ENCODE assay signal across 10 cellular contexts in the genomic region with DNA sequence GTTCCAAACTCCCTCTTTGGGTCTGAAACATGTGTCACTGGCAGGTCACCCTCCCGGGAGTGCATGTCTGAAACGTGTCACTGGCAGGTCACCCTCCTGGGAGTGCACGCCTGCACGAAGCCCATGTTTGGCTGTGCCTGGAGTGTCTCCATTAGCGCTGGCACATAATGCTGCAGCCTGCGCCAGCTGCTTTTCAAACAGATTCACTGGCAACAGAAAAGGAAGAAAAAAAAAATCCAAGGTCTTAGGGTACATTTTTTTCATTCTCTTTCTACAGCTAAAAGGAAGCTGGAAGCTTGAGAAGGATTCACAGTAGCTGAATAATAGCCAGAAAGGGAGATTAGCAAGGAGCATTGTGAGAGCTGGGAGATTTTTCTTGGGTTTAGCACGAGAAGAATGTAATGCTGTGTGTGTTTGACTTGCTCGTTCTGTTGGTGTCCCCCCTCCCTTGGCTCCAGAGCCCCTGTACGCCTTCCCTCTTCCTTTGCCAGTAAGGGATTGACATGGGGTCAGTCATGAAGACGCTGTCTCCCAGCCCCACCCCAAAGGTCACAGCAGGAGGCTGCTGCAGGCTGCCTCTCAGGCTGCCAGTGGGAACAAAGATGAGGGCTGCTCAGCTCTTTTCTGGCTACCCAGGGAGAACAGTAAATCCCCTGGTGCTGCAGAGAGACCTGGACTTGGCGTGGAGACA. TPM values are rescaled to one million over a fixed set of nuclear protein-coding genes. Genes with fewer than 3 reads are reported as not detected.
DNase-seq lines count a peak whose midpoint lies in the region; ATAC-seq and TF ChIP-seq lines count a peak whose summit lies in the region.
"Had no signal": no experiment of that assay in that cellular context is flagged by ENCODE, and none has a peak within 500 bp of the region (broad histone marks: within the 10 kb centered on the region; RNA-seq: fewer than 3 reads in every experiment).

No MANE protein-coding gene starts in this region.

- BruUV-seq in IMR-90 (replicated peaks; lab: Mats Ljungman, UMichigan): no TSS peak

- no peak for TF ChIP-seq CTCF in IMR-90 (conservative IDR thresholded peaks at IDR 0.05; ENCODE audit: low read depth, low read length)
- TF ChIP-seq CTCF in body of pancreas (IDR thresholded peaks at IDR 0.05): peak in 1 of 7 experiments; percentile 1

- no peak overlapping the region for H3K4me3 Mint-ChIP-seq in activated naive CD4-positive, alpha-beta T cell treated with anti-CD3 and anti-CD28 coated beads for 36 hours

- peaks cover 30% of the 10 kb centered on the region for H3K27me3 Mint-ChIP-seq in activated naive CD4-positive, alpha-beta T cell treated with anti-CD3 and anti-CD28 coated beads for 36 hours (ENCODE audit: low read depth)

- H2AK9ac ChIP-seq in IMR-90 (replicated peaks; ENCODE audit: low read depth, low read length, poor library complexity): no peak overlapping the region

- H3K4me2 ChIP-seq in IMR-90 (ENCODE audit: low read depth, low read length) (peak overlapping the region; percentile 46; the same call in 1 of the 2 replicates), skeletal muscle satellite cell (ENCODE audit: low read length) (peak overlapping the region; percentile 72)
- H3K4me2 ChIP-seq: KMS-11 had no signal

- no peak overlapping the region for H2BK120ac ChIP-seq in IMR-90 (ENCODE audit: low read depth, low read length)

- H3K79me1 ChIP-seq in IMR-90 (ENCODE audit: low read depth in 1 of 2, low read length in 2 of 2): no peaks in the 10 kb centered on the region

- TF ChIP-seq POLR2A in IMR-90 (IDR thresholded peaks at IDR 0.05; ENCODE audit: low read depth, low read length) (no peak), body of pancreas (IDR thresholded peaks at IDR 0.05) (no peak)

- peaks cover 8% of the 10 kb centered on the region for H3K9me3 Mint-ChIP-seq in activated naive CD4-positive, alpha-beta T cell treated with anti-CD3 and anti-CD28 coated beads for 36 hours

- H3K36me3 ChIP-seq in IMR-90 (ENCODE audit: control insufficient read depth, insufficient read depth, low read length) (no peaks in the 10 kb centered on the region), body of pancreas (replicated peaks in 1 of 2; ENCODE audit: insufficient read depth in 1 of 2, low read depth in 2 of 2) (no peaks in the 10 kb centered on the region), iPS-20b (ENCODE audit: insufficient read depth, low read depth, low read length) (peaks cover 4% of the 10 kb centered on the region; the same call in 1 of the 2 replicates), skeletal muscle satellite cell (ENCODE audit: insufficient read depth, low read length) (no peaks in the 10 kb centered on the region)

- in situ Hi-C loops in IMR-90 (cut with MboI; ENCODE audit: low sequenced_read_pairs): loop anchor here (5.0 to 25.0 kb wide), 3 partner anchors 378 to 843 kb away; no protein-coding TSS in a partner anchor

- H3K4me1 ChIP-seq in IMR-90 (ENCODE audit: control insufficient read depth, insufficient read depth, low read length) (no peaks in the 10 kb centered on the region), body of pancreas (peaks cover 23% of the 10 kb centered on the region), iPS-20b (ENCODE audit: insufficient read depth, low read length) (peaks cover 46% of the 10 kb centered on the region), skeletal muscle satellite cell (ENCODE audit: control insufficient read depth, insufficient read depth, low read length) (peaks cover 21% of the 10 kb centered on the region)

- H3K36me3 Mint-ChIP-seq in activated naive CD4-positive, alpha-beta T cell treated with anti-CD3 and anti-CD28 coated beads for 36 hours (ENCODE audit: low read depth): no peaks in the 10 kb centered on the region

- dilution Hi-C loops in IMR-90 (cut with HindIII; ENCODE audit: low sequenced_read_pairs, unreplicated experiment): no loop called here

- H3K14ac ChIP-seq in IMR-90 (replicated peaks; ENCODE audit: low read depth, low read length): no peak overlapping the region

- no peak overlapping the region; the same call in 1 of the 2 replicates for H4K5ac ChIP-seq in IMR-90 (ENCODE audit: low read depth, low read length)

- H3K4me3 ChIP-seq in IMR-90 (ENCODE audit: insufficient read depth, low read depth, low read length) (no peak overlapping the region), body of pancreas (no peak overlapping the region), iPS-20b (ENCODE audit: low read length) (peak overlapping the region; percentile 20; the same call in 1 of the 2 replicates), skeletal muscle satellite cell (ENCODE audit: low read length) (peak overlapping the region; percentile 42)

- no peak overlapping the region for H2BK5ac ChIP-seq in IMR-90 (ENCODE audit: low read depth, low read length, poor library complexity, severe bottlenecking)

- CTCF ChIA-PET in IMR-90 (lab: Yijun Ruan, JAX): no interaction called here
- CTCF ChIA-PET in activated naive CD4-positive, alpha-beta T cell treated with anti-CD3 and anti-CD28 coated beads for 36 hours (lab: Charles Lee): no interaction called here

- H2BK20ac ChIP-seq in IMR-90 (ENCODE audit: low read depth, low read length): no peak overlapping the region

- no peaks in the 10 kb centered on the region for H3K9me1 ChIP-seq in IMR-90 (ENCODE audit: insufficient read depth, low read length)

- TF ChIP-seq RAD21 in IMR-90 (IDR thresholded peaks at IDR 0.05; ENCODE audit: low read length): no peak

- H3K27ac Mint-ChIP-seq in activated naive CD4-positive, alpha-beta T cell treated with anti-CD3 and anti-CD28 coated beads for 36 hours: no peak overlapping the region

- H3K9ac ChIP-seq in IMR-90 (ENCODE audit: low read depth, low read length) (no peak overlapping the region), iPS-20b (ENCODE audit: low read depth, low read length) (peak overlapping the region; percentile 72), skeletal muscle satellite cell (ENCODE audit: low read depth, low read length) (no peak overlapping the region)
- H3K9ac ChIP-seq: KMS-11 had no signal

- intact Hi-C loops in IMR-90 (cut with micrococcal nuclease): loop anchor here (10.0 kb wide), 2 partner anchors 105 to 995 kb away; no protein-coding TSS in a partner anchor
- intact Hi-C loops in body of pancreas (cut with DNase I): loop anchor here (10.0 kb wide), 1 partner anchor 395 kb away; no protein-coding TSS in a partner anchor
- intact Hi-C loops in activated naive CD4-positive, alpha-beta T cell treated with anti-CD3 and anti-CD28 coated beads for 36 hours (cut with micrococcal nuclease): no loop called here

- H3K23ac ChIP-seq in IMR-90 (ENCODE audit: low read depth, low read length): no peak overlapping the region

- H3K56ac ChIP-seq in IMR-90 (ENCODE audit: extremely low read depth, insufficient read depth, low read length): no peak overlapping the region

- peak; percentile 5 for DNase-seq in IMR-90
- DNase-seq in body of pancreas: peak; percentile 74 to 85 (median 84)
- DNase-seq in activated CD4-positive, alpha-beta T cell treated with anti-CD3 and anti-CD28 coated beads for 4 hours: no peak
- no peak for DNase-seq in kidney tubule cell (ENCODE audit: low spot score)
- no peak for DNase-seq in activated naive CD4-positive, alpha-beta T cell treated with anti-CD3 and anti-CD28 coated beads for 36 hours
- no peak for DNase-seq in NAMALWA (ENCODE audit: low spot score)
- DNase-seq: activated CD8-positive, alpha-beta memory T cell treated with anti-CD3 and anti-CD28 coated beads, Interleukin-2, amount 50 U/mL, for 4 hours had no signal

- no peak overlapping the region for H4K8ac ChIP-seq in IMR-90 (ENCODE audit: low read depth in 2 of 2, low read length in 2 of 2)

- no peak overlapping the region for H4K91ac ChIP-seq in IMR-90 (ENCODE audit: insufficient read depth, low read depth, low read length)

- no peak overlapping the region for H3K18ac ChIP-seq in IMR-90 (ENCODE audit: low read depth, low read length)

- H3K27ac ChIP-seq in IMR-90 (ENCODE audit: insufficient read depth, low read length) (no peak overlapping the region), body of pancreas (peak overlapping the region; percentile 43 to 76 (median 58)), iPS-20b (ENCODE audit: low read length) (peak overlapping the region; percentile 84)
- H3K27ac ChIP-seq: KMS-11 had no signal

- no peak overlapping the region for H2BK15ac ChIP-seq in IMR-90 (ENCODE audit: low read depth, low read length)

- POLR2A ChIA-PET in IMR-90 (lab: Charles Lee; ENCODE audit: unreplicated experiment): no interaction called here

- H3K27me3 ChIP-seq in IMR-90 (ENCODE audit: control insufficient read depth, insufficient read depth, low read length): peaks cover 26% of the 10 kb centered on the region
- H3K27me3 ChIP-seq in body of pancreas: no peaks in the 10 kb centered on the region
- no peaks in the 10 kb centered on the region for H3K27me3 ChIP-seq in iPS-20b (ENCODE audit: insufficient read depth, low read length)
- peaks cover 2% of the 10 kb centered on the region for H3K27me3 ChIP-seq in skeletal muscle satellite cell (ENCODE audit: control insufficient read depth, insufficient read depth, low read length)

- H2AFZ ChIP-seq in IMR-90 (replicated peaks; ENCODE audit: low read length, poor library complexity): no peak overlapping the region

- H3K4ac ChIP-seq in IMR-90 (ENCODE audit: low read depth, low read length): no peak overlapping the region

- H2AK5ac ChIP-seq in IMR-90 (ENCODE audit: low read depth, low read length): no peak overlapping the region

- H4K20me1 ChIP-seq in IMR-90 (ENCODE audit: insufficient read depth, low read length): no peaks in the 10 kb centered on the region

- ATAC-seq in IMR-90 (ENCODE audit: low read depth): peak; percentile 40
- peak; percentile 91 for ATAC-seq in body of pancreas

- 0% methylated on average over 1 of the region's 11 CpGs; no CpG with 5 or more reads in 1 of the 2 experiments for WGBS in IMR-90 (ENCODE audit: extremely low coverage in 2 of 2, insufficient read length in 1 of 2), 2 experiments
- 4 to 5% methylated on average over 10 to 11 of the region's 11 CpGs for WGBS in body of pancreas, 2 donors

- H3K9me3 ChIP-seq in IMR-90 (ENCODE audit: control insufficient read depth, insufficient read depth, low read length): peaks cover 13% of the 10 kb centered on the region
- H3K9me3 ChIP-seq in body of pancreas: no peaks in the 10 kb centered on the region
- H3K9me3 ChIP-seq in iPS-20b (ENCODE audit: insufficient read depth, low read depth, low read length): peaks cover 19% of the 10 kb centered on the region
- H3K9me3 ChIP-seq in skeletal muscle satellite cell (replicated peaks; ENCODE audit: low read length): peaks cover 3% of the 10 kb centered on the region

- H3K4me1 Mint-ChIP-seq in activated naive CD4-positive, alpha-beta T cell treated with anti-CD3 and anti-CD28 coated beads for 36 hours (ENCODE audit: low read depth): no peaks in the 10 kb centered on the region

RNA-seq across cellular contexts. Expression of a gene that starts 39.1 kb away (rescaled TPM):
- total RNA-seq in IMR-90 (2012; rRNA removed): 0.28 and 0.36 TPM in 2 replicates
- polyA plus RNA-seq in IMR-90 (2012; rRNA removed): 0.12 and 0.17 TPM in 2 replicates
- 0.03 TPM in 1 of 2 replicates, not detected in the other for polyA plus RNA-seq in IMR-90 (2012; cell fraction: cytosol; rRNA removed)
- polyA plus RNA-seq in IMR-90 (2012; cell fraction: nucleus; rRNA removed; ENCODE audit: low replicate concordance): 0.16 TPM in 1 of 2 replicates, not detected in the other
- 1 to 10 TPM; 2.6 to 4.2 TPM for total RNA-seq in body of pancreas
- 3.7 and 6.1 TPM in 2 replicates for total RNA-seq in skeletal muscle satellite cell (2012; rRNA removed)
- not detected for total RNA-seq in activated naive CD4-positive, alpha-beta T cell treated with anti-CD3 and anti-CD28 coated beads for 36 hours

Comparison
In these comparisons a context has a peak if more than half of its experiments do, and no peak if none do; other contexts are left out.
1. DNase-seq: peak in IMR-90 (single experiment) and body of pancreas (4 of 4); none in activated CD4-positive, alpha-beta T cell treated with anti-CD3 and anti-CD28 coated beads for 4 hours (0 of 2), kidney tubule cell (single experiment), activated naive CD4-positive, alpha-beta T cell treated with anti-CD3 and anti-CD28 coated beads for 36 hours (single experiment) and NAMALWA (single experiment).
2. H3K4me3 ChIP-seq: peak in iPS-20b (single experiment) and skeletal muscle satellite cell (single experiment); none in IMR-90 (single experiment) and body of pancreas (0 of 2).